ENCODE assay signal across 24 cellular contexts in genomic region chr17:55699178-55699865, GRCh38. TPM values are rescaled to one million over a fixed set of nuclear protein-coding genes. Genes with fewer than 3 reads are reported as not detected.
DNase-seq lines count a peak whose midpoint lies in the region; ATAC-seq and TF ChIP-seq lines count a peak whose summit lies in the region.
"Had no signal": no experiment of that assay in that cellular context is flagged by ENCODE, and none has a peak within 500 bp of the region (broad histone marks: within the 10 kb centered on the region; RNA-seq: fewer than 3 reads in every experiment).

No MANE protein-coding gene starts in this region.

- TF ChIP-seq CTCF in BE2C (IDR thresholded peaks at IDR 0.05; ENCODE audit: low read depth, low read length), result no peak
- TF ChIP-seq CTCF in right lobe of liver (IDR thresholded peaks at IDR 0.05), result no peak

- H3K27ac ChIP-seq in right lobe of liver (no peak overlapping the region), substantia nigra (ENCODE audit: low read depth, low read length, poor library complexity, severe bottlenecking) (no peak overlapping the region)
- H3K27ac ChIP-seq: dorsolateral prefrontal cortex, esophagus squamous epithelium, pancreas, SJSA1, suprapubic skin had no signal

- H3K27me3 ChIP-seq in BE2C, result no peaks in the 10 kb centered on the region
- no peaks in the 10 kb centered on the region for H3K27me3 ChIP-seq in right lobe of liver
- H3K27me3 ChIP-seq: esophagus squamous epithelium, SJSA1 had no signal

- 56% methylated on average over 5 of the region's 8 CpGs for WGBS in right lobe of liver (ENCODE audit: insufficient coverage, low coverage, low lambda C conversion rate, missing lambda C conversion rate)

- intact Hi-C loops in right lobe of liver (cut with DNase I), result no loop called here

- DNase-seq in BE2C (peak; percentile 45), DMS53 treated with DMSO at 0.1 percent for 48 hours (lab: John Stamatoyannopoulos, UW; ENCODE audit: unreplicated experiment) (peak; percentile 5), right lobe of liver (peak in 1 of 3 donors; percentile 66), substantia nigra (lab: John Stamatoyannopoulos, UW) (no peak)
- DNase-seq: activated CD4-positive, CD25-positive, alpha-beta regulatory T cell treated with anti-CD3 and anti-CD28 coated beads, Interleukin-2, amount 50 U/mL, for 72 hours; activated naive CD8-positive, alpha-beta T cell treated with anti-CD3 and anti-CD28 coated beads, Interleukin-2, amount 50 U/mL, for 24 hours; Calu3; dorsolateral prefrontal cortex; esophagus squamous epithelium; GOT3; NCI-H226; pancreas; small intestine; stimulated activated CD4-positive, alpha-beta T cell treated with anti-CD3 and anti-CD28 coated beads, Interleukin-4, amount 100 ng/mL, for 4 hours; stimulated activated CD8-positive, alpha-beta memory T cell treated with anti-CD3 and anti-CD28 coated beads, Interleukin-4, amount 100 ng/mL, for 48 hours; T-helper 9 cell had no signal

- H3K36me3 ChIP-seq in BE2C (no peaks in the 10 kb centered on the region), right lobe of liver (no peaks in the 10 kb centered on the region)
- H3K36me3 ChIP-seq: esophagus squamous epithelium, pancreas, SJSA1, suprapubic skin had no signal

- H3K4me1 ChIP-seq in BE2C (peaks cover 19% of the 10 kb centered on the region), right lobe of liver (no peaks in the 10 kb centered on the region)
- H3K4me1 ChIP-seq: esophagus squamous epithelium, pancreas, SJSA1, suprapubic skin had no signal

- H3K4me3 ChIP-seq in BE2C (ENCODE audit: low read depth, low read length) (no peak overlapping the region), right lobe of liver (no peak overlapping the region)
- H3K4me3 ChIP-seq: dorsolateral prefrontal cortex, esophagus squamous epithelium, pancreas, SJSA1, suprapubic skin had no signal

- H3K9me3 ChIP-seq in BE2C (no peaks in the 10 kb centered on the region), right lobe of liver (no peaks in the 10 kb centered on the region)
- H3K9me3 ChIP-seq: esophagus squamous epithelium, pancreas, suprapubic skin had no signal

- TF ChIP-seq POLR2A in right lobe of liver (IDR thresholded peaks at IDR 0.05), result peak; percentile 15

- ATAC-seq in right lobe of liver (peak; percentile 57 to 90 (median 72)), GM21526 (IDR thresholded peaks at IDR 0.05; ENCODE audit: low FRiP score, unreplicated experiment) (no peak), HG02798 (IDR thresholded peaks at IDR 0.05; ENCODE audit: poor library complexity, unreplicated experiment) (no peak)
- ATAC-seq: activated naive CD8-positive, alpha-beta T cell treated with anti-CD3 and anti-CD28 coated beads, Interleukin-2, amount 50 U/mL, for 24 hours had no signal

TF ChIP-seq in PFSK-1, 5 proteins besides CTCF, POLR2A, EP300 and RAD21:
- TF ChIP-seq REST (IDR thresholded peaks at IDR 0.05; ENCODE audit: insufficient read depth in 1 of 2, low read depth in 2 of 2, low read length in 2 of 2) (0 out of 4 replicates have a peak, but pooled peaks have one; percentile 8 to 37), FOXP2 (optimal IDR thresholded peaks at IDR 0.05; ENCODE audit: borderline replicate concordance, extremely low read depth, extremely low read length, insufficient read depth) (peak; percentile 77), POLR2AphosphoS5 (IDR thresholded peaks at IDR 0.05; ENCODE audit: low read depth, low read length) (no peak)
TF ChIP-seq in PFSK-1: peak in this region for 2.

RNA-seq across cellular contexts. Expression of gene TMEM100, which starts 23.3 kb away (rescaled TPM):
- polyA plus RNA-seq in BE2C (2012; ENCODE audit: insufficient read depth, insufficient read length, low read depth), result 8.4 TPM
- polyA plus RNA-seq in PFSK-1 (2012; ENCODE audit: insufficient read length, low read depth), result 36.2 TPM
- 1 to 10 TPM; 1.8 to 8.3 (median 4.5) TPM for total RNA-seq in right lobe of liver
- total RNA-seq: activated CD8-positive, alpha-beta memory T cell treated with anti-CD3 and anti-CD28 coated beads for 36 hours; bronchial epithelial cell; Calu3 had no signal
- polyA plus RNA-seq: IgD-negative memory B cell had no signal

RNA-seq across cellular contexts. Expression of gene PCTP, which starts 51.5 kb away (rescaled TPM):
- 24.6 TPM for polyA plus RNA-seq in BE2C (2012; ENCODE audit: insufficient read depth, insufficient read length, low read depth)
- polyA plus RNA-seq in PFSK-1 (2012; ENCODE audit: insufficient read length, low read depth), result 18.5 TPM
- 10 to 100 TPM; 27.4 to 82.6 (median 68.1) TPM for total RNA-seq in right lobe of liver

Comparison
In these comparisons a context has a peak if more than half of its experiments do, and no peak if none do; other contexts are left out.
1. DNase-seq: peak in BE2C (single experiment) and DMS53 treated with DMSO at 0.1 percent for 48 hours (single experiment); none in substantia nigra (0 of 49).
2. ATAC-seq: peak in right lobe of liver (4 of 4); none in GM21526 (single experiment) and HG02798 (single experiment).